ENCODE assay signal across 22 cellular contexts in genomic region chr2:212900715-212901114, GRCh38.
"Had no signal": no experiment of that assay in that cellular context is flagged by ENCODE, and none has a peak within 500 bp of the region (broad histone marks: within the 10 kb centered on the region; RNA-seq: fewer than 3 reads in every experiment).

No MANE protein-coding gene starts in this region.

- DNase-seq: activated B cell treated with CpG ODN at 0.5 μM for 24 hours; activated CD4-positive, alpha-beta T cell treated with anti-CD3 and anti-CD28 coated beads for 1 hour; activated CD4-positive, alpha-beta T cell treated with anti-CD3 and anti-CD28 coated beads, Interleukin-2, amount 10 ng/mL, durations not matched to agents 24 days and 14 days; activated CD4-positive, alpha-beta T cell treated with anti-CD3 and anti-CD28 coated beads, Interleukin-2, amount 50 U/mL, for 48 hours; activated gamma-delta T cell treated with Interleukin-2 at 50 U/mL for 16 hours; activated naive CD4-positive, alpha-beta T cell treated with anti-CD3 and anti-CD28 coated beads, Interleukin-2, amount 10 ng/mL, durations not matched to agents 7 days and 5 days; activated naive CD8-positive, alpha-beta T cell treated with anti-CD3 and anti-CD28 coated beads for 36 hours; activated T-cell treated with anti-CD3 and anti-CD28 coated beads, Interleukin-2, amount 50 U/mL, for 72 hours; anterior cingulate cortex; KG1; NCI-H1048; NCI-H146; NCI-H187 treated with DMSO at 0.1 percent for 48 hours; NCI-H2081 treated with DMSO at 0.1 percent for 48 hours; NCI-H446; NCI-H524; NCI-H82; RPMI8226; T-helper 17 cell; T-helper 9 cell had no signal

- ATAC-seq: activated T-cell treated with anti-CD3 and anti-CD28 coated beads, Interleukin-2, amount 50 U/mL, for 72 hours; Panc1; Right ventricle myocardium inferior; T-helper 17 cell had no signal
